1 cellular context compared by ENCODE assay signal in genomic region chr5:88813805-88814584, GRCh38.
TF ChIP-seq lines count a peak whose summit lies in the region.

No MANE protein-coding gene starts in this region.

TF ChIP-seq in K562, 482 proteins besides CTCF, POLR2A, EP300 and RAD21 (continued from another document and continues in another):
- TF ChIP-seq CUX1 (CRISPR knock-in tag; IDR thresholded peaks at IDR 0.05) (0 out of 2 replicates have a peak, but pooled peaks have one; percentile 37), MEIS2 (IDR thresholded peaks at IDR 0.05; ENCODE audit: partially characterized antibody) (peak; percentile 79), ZNF124 (CRISPR knock-in tag; IDR thresholded peaks at IDR 0.05) (no peak), TEAD2 (tag; IDR thresholded peaks at IDR 0.05) (no peak), RB1 (IDR thresholded peaks at IDR 0.05; ENCODE audit: low read depth) (no peak), MYC (IDR thresholded peaks at IDR 0.05; ENCODE audit: low read depth, low read length) (0 out of 2 replicates have a peak, but pooled peaks have one; percentile 27), MYC (CRISPR knock-in tag; IDR thresholded peaks at IDR 0.05; ENCODE audit: borderline replicate concordance, low read depth) (no peak), ZNF639 (CRISPR knock-in tag; conservative IDR thresholded peaks at IDR 0.05 in 1 of 2, IDR thresholded peaks at IDR 0.05 in 1 of 2) (0 out of 4 replicates have a peak, but pooled peaks of 1 of the 2 experiments have one; percentile 40), XRCC3 (IDR thresholded peaks at IDR 0.05) (no peak), MECOM (CRISPR knock-in tag; IDR thresholded peaks at IDR 0.05) (0 out of 2 replicates have a peak, but pooled peaks have one; percentile 24), ZNF444 (CRISPR knock-in tag; IDR thresholded peaks at IDR 0.05) (no peak), MGA (IDR thresholded peaks at IDR 0.05) (peak; percentile 88), HINFP (tag; conservative IDR thresholded peaks at IDR 0.05; ENCODE audit: low read depth) (no peak), DDX20 (tag; IDR thresholded peaks at IDR 0.05; ENCODE audit: low read depth) (no peak), NCOA6 (IDR thresholded peaks at IDR 0.05) (no peak), AFF1 (IDR thresholded peaks at IDR 0.05; ENCODE audit: low read depth in 1 of 2, partially characterized antibody in 2 of 2) (no peak), GTF2E2 (tag; IDR thresholded peaks at IDR 0.05) (no peak), HMBOX1 (IDR thresholded peaks at IDR 0.05) (peak; percentile 17; the same call in 1 of the 2 replicates), GATAD2A (IDR thresholded peaks at IDR 0.05) (no peak), YY1 (IDR thresholded peaks at IDR 0.05; ENCODE audit: borderline replicate concordance in 1 of 3, control insufficient read depth in 1 of 3, extremely low read depth in 1 of 3, insufficient read depth in 3 of 3, insufficient read length in 1 of 3, insufficient replicate concordance in 2 of 3, low read depth in 1 of 3, low read length in 2 of 3) (no peak), MNT (conservative IDR thresholded peaks at IDR 0.05) (peak; percentile 41; a peak in 3 of 4 replicates), ID3 (CRISPR knock-in tag; IDR thresholded peaks at IDR 0.05) (no peak), ID3 (tag; IDR thresholded peaks at IDR 0.05) (0 out of 2 replicates have a peak, but pooled peaks have one; percentile 36)
